Comparison of ENCODE assay signal across 8 cellular contexts in the genomic region with DNA sequence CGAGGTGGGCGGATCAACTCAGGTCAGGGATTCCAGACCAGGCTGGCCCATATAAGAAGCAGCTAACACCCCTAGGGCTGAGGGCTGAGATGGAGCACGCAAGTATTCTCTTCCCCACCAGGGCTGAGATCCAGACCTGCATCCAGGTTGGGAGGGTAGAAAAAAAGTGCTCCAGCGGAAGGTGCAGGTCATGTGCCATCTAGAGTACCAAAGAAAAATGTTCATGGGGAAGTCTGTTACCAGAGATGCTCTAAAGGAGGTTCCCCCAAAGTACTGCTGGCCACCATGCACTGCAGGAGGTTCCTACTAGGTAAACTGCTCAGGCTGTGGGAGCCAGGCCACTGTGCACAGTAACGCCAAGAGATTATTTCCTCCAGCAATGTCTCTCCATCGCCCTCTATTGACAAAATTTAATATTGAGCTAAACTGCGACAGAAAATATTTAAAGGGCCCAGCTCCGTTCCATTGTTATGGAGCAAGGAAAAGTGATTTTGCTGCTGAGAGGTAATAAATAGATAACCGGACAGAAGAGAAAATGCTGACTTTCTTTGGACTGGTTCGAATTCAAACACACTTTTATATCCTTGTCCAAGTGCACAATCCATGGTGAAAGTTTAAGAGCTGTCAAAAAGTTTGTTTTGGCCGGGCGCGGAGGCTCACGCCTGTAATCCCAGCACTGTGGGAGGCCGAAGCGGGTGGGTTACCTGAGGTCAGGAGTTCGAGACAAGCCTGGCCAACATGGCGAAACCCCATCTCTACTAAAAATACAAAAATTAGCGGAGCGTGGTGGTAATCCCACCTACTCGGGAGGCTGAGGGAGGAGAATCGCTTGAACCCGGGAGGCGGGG.
DNase-seq lines count a peak whose midpoint lies in the region; ATAC-seq and TF ChIP-seq lines count a peak whose summit lies in the region.

No MANE protein-coding gene starts in this region.

- peaks cover 30% of the 10 kb centered on the region for H3K4me1 Mint-ChIP-seq in activated B cell treated with CpG ODN at 0.5 μM for 24 hours
- peaks cover 21% of the 10 kb centered on the region for H3K4me1 Mint-ChIP-seq in dendritic cell treated with granulocyte-macrophage colony-stimulating factor and Interleukin-4, amounts not matched to agents 40 ng/mL and 50 ng/mL, for 4 days (ENCODE audit: low read depth)

- H3K4me3 Mint-ChIP-seq in activated B cell treated with CpG ODN at 0.5 μM for 24 hours: peak overlapping the region; percentile 96
- peak overlapping the region; percentile 86 for H3K4me3 Mint-ChIP-seq in dendritic cell treated with granulocyte-macrophage colony-stimulating factor and Interleukin-4, amounts not matched to agents 40 ng/mL and 50 ng/mL, for 4 days

- DNase-seq in A172 (ENCODE audit: low spot score) (peak; percentile 79), GM13976 (ENCODE audit: low spot score) (peak; percentile 53), NCI-H345 (lab: John Stamatoyannopoulos, UW) (peak; percentile 91), activated B cell treated with CpG ODN at 0.5 μM for 24 hours (peak; percentile 31), left lobe of liver (ENCODE audit: low spot score) (peak; percentile 58)
- peak; percentile 17 for DNase-seq in stimulated activated CD4-positive, alpha-beta T cell treated with anti-CD3 and anti-CD28 coated beads, Interleukin-2, amount 100 ng/mL, for 4 hours (ENCODE audit: low read depth)

- POLR2A ChIA-PET in activated B cell treated with CpG ODN at 0.5 μM for 24 hours (lab: Charles Lee): interaction anchor here (0.6 to 3.2 kb wide), 15 partner anchors 14 to 1595 kb away, joined by 3 to 22 read pairs (median 5); a partner anchor contains a TSS

- TF ChIP-seq CTCF in GM13976 (IDR thresholded peaks at IDR 0.05; ENCODE audit: borderline replicate concordance, control extremely low read depth, extremely low read depth, insufficient read depth, missing control alignments) (peak; percentile 63), activated B cell treated with CpG ODN at 0.5 μM for 24 hours (IDR thresholded peaks at IDR 0.05) (peak; percentile 45)

- peak overlapping the region; percentile 97 for H3K27ac Mint-ChIP-seq in activated B cell treated with CpG ODN at 0.5 μM for 24 hours
- H3K27ac Mint-ChIP-seq in dendritic cell treated with granulocyte-macrophage colony-stimulating factor and Interleukin-4, amounts not matched to agents 40 ng/mL and 50 ng/mL, for 4 days: peak overlapping the region; percentile 96

- H3K36me3 Mint-ChIP-seq in activated B cell treated with CpG ODN at 0.5 μM for 24 hours (ENCODE audit: low read depth): peaks cover 8% of the 10 kb centered on the region
- H3K36me3 Mint-ChIP-seq in dendritic cell treated with granulocyte-macrophage colony-stimulating factor and Interleukin-4, amounts not matched to agents 40 ng/mL and 50 ng/mL, for 4 days (ENCODE audit: low read depth): peaks cover 10% of the 10 kb centered on the region

- in situ Hi-C loops in GM13976 (cut with MboI; ENCODE audit: low sequenced_read_pairs, unreplicated experiment): loop anchor here (10.0 kb wide), 1 partner anchor 237 kb away; no protein-coding TSS in a partner anchor

- no peaks in the 10 kb centered on the region for H3K27me3 Mint-ChIP-seq in activated B cell treated with CpG ODN at 0.5 μM for 24 hours
- peaks cover 12% of the 10 kb centered on the region for H3K27me3 Mint-ChIP-seq in dendritic cell treated with granulocyte-macrophage colony-stimulating factor and Interleukin-4, amounts not matched to agents 40 ng/mL and 50 ng/mL, for 4 days

- intact Hi-C loops in activated B cell treated with CpG ODN at 0.5 μM for 24 hours (cut with micrococcal nuclease): loop anchor here (1.0 to 10.0 kb wide), 17 partner anchors 14 to 1759 kb away; a partner anchor contains a TSS
- intact Hi-C loops in dendritic cell treated with granulocyte-macrophage colony-stimulating factor and Interleukin-4, amounts not matched to agents 40 ng/mL and 50 ng/mL, for 4 days (cut with micrococcal nuclease): loop anchor here (1.0 to 5.0 kb wide), 6 partner anchors 21 to 625 kb away; no protein-coding TSS in a partner anchor

- ATAC-seq in HG03354 (IDR thresholded peaks at IDR 0.05; ENCODE audit: poor library complexity, severe bottlenecking, unreplicated experiment) (peak; percentile 50), activated B cell treated with CpG ODN at 0.5 μM for 24 hours (ENCODE audit: low read depth) (peak; percentile 55), left lobe of liver (peak; percentile 90)

- H3K9me3 Mint-ChIP-seq in activated B cell treated with CpG ODN at 0.5 μM for 24 hours: no peaks in the 10 kb centered on the region
- H3K9me3 Mint-ChIP-seq in dendritic cell treated with granulocyte-macrophage colony-stimulating factor and Interleukin-4, amounts not matched to agents 40 ng/mL and 50 ng/mL, for 4 days: no peaks in the 10 kb centered on the region

- CTCF ChIA-PET in activated B cell treated with CpG ODN at 0.5 μM for 24 hours (lab: Charles Lee): interaction anchor here (0.6 to 3.6 kb wide), 26 partner anchors 9 to 576 kb away, joined by 3 to 38 read pairs (median 4); a partner anchor contains a TSS

Comparison
In these comparisons a context has a peak if more than half of its experiments do, and no peak if none do; other contexts are left out.
1. Peak in every context shown above with its lines: DNase-seq and ATAC-seq.
2. DNase-seq: peak in every context shown above with its lines; median percentile 91 in NCI-H345; 79 in A172; 58 in left lobe of liver; 53 in GM13976; 31 in activated B cell treated with CpG ODN at 0.5 μM for 24 hours; 17 in stimulated activated CD4-positive, alpha-beta T cell treated with anti-CD3 and anti-CD28 coated beads, Interleukin-2, amount 100 ng/mL, for 4 hours.